20 cellular contexts compared by ENCODE assay signal in the genomic region with DNA sequence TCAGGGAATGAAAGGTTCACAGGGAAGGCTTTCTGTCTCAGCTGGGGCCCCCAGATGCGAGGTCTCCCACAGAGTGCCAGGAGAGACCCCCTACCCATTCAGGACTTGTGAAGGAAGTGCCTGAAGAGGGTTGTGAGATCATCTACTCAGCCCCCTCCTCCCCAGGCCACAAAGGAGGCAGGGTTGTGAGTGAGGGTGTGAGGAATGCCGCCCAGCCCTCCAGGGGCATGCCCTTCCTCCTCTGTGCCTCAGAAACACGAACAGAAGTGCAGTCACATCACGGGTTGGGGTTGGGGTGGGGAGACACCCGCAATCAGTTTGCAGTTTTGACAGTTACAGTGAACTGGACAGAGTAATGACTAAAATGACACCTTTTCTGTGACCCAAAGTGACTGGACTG. TPM values are rescaled to one million over a fixed set of nuclear protein-coding genes. Genes with fewer than 3 reads are reported as not detected.
DNase-seq lines count a peak whose midpoint lies in the region; ATAC-seq and TF ChIP-seq lines count a peak whose summit lies in the region.
"Had no signal": no experiment of that assay in that cellular context is flagged by ENCODE, and none has a peak within 500 bp of the region (broad histone marks: within the 10 kb centered on the region; RNA-seq: fewer than 3 reads in every experiment).

No MANE protein-coding gene starts in this region.

- no peaks in the 10 kb centered on the region for H3K9me3 Mint-ChIP-seq in activated T-cell treated with anti-CD3 and anti-CD28 coated beads, Interleukin-2, amount 50 U/mL, for 24 hours
- H3K9me3 Mint-ChIP-seq in chondrocyte (ENCODE audit: low read depth): no peaks in the 10 kb centered on the region

- H3K9ac ChIP-seq in HCT116 (ENCODE audit: low read length): no peak overlapping the region

- no peaks in the 10 kb centered on the region for H3K27me3 Mint-ChIP-seq in activated T-cell treated with anti-CD3 and anti-CD28 coated beads, Interleukin-2, amount 50 U/mL, for 24 hours
- H3K27me3 Mint-ChIP-seq in chondrocyte (ENCODE audit: low read depth): peaks cover 49% of the 10 kb centered on the region

- POLR2A ChIA-PET in HCT116 (lab: Charles Lee): no interaction called here

- no TSS peak for BruUV-seq in HCT116 (replicated peaks; lab: Mats Ljungman, UMichigan)

- peaks cover 7 to 27% of the 10 kb centered on the region in 2 experiments for H3K4me1 ChIP-seq in HCT116 (ENCODE audit: control insufficient read depth in 1 of 2, insufficient read depth in 2 of 2, low read length in 2 of 2)
- no peaks in the 10 kb centered on the region for H3K4me1 ChIP-seq in osteoblast (ENCODE audit: insufficient read depth, low read length)

- H4K20me1 ChIP-seq in HCT116 (ENCODE audit: insufficient read depth) (no peaks in the 10 kb centered on the region), osteoblast (ENCODE audit: insufficient read depth, low read length) (no peaks in the 10 kb centered on the region)

- no peak overlapping the region for H3K4me3 Mint-ChIP-seq in activated T-cell treated with anti-CD3 and anti-CD28 coated beads, Interleukin-2, amount 50 U/mL, for 24 hours
- no peak overlapping the region for H3K4me3 Mint-ChIP-seq in chondrocyte (ENCODE audit: unreplicated experiment)
- H3K4me3 Mint-ChIP-seq: CD14-positive monocyte had no signal

- H3K36me3 ChIP-seq in HCT116 (ENCODE audit: control insufficient read depth in 1 of 2, insufficient read depth in 2 of 2, low read length in 2 of 2) (no peaks in the 10 kb centered on the region), osteoblast (ENCODE audit: insufficient read depth, low read length) (no peaks in the 10 kb centered on the region)
- H3K36me3 ChIP-seq: cardiac muscle cell, esophagus muscularis mucosa, neutrophil had no signal

- RAD21 ChIA-PET in HCT116 (lab: Charles Lee; ENCODE audit: low non-redundant PET in 1 of 2, low total read pairs in 2 of 2, uncharacterized antibody in 2 of 2, unreplicated experiment in 2 of 2): no interaction called here

- DNase-seq in activated T-cell treated with anti-CD3 and anti-CD28 coated beads, Interleukin-2, amount 50 U/mL, for 24 hours: no peak
- DNase-seq in activated T-cell treated with anti-CD3 and anti-CD28 coated beads for 4 hours (no peak), HCT116 (ENCODE audit: low read depth, low spot score) (no peak), chondrocyte (ENCODE audit: low spot score) (peak; percentile 65), osteoblast (ENCODE audit: insufficient read length, low spot score, missing footprints) (peak; percentile 76), NCI-H774 (lab: John Stamatoyannopoulos, UW) (no peak), T1000 (lab: John Stamatoyannopoulos, UW) (no peak)
- DNase-seq: activated CD4-positive, alpha-beta T cell treated with anti-CD3 and anti-CD28 coated beads for 48 hours; activated T-cell treated with anti-CD3 and anti-CD28 coated beads, Interleukin-2, amount 50 U/mL, for 1 hour; NCI-H1694 treated with DMSO at 0.1 percent for 48 hours; NCI-H2227 treated with DMSO at 0.1 percent for 48 hours; NCI-H82 had no signal

- H3K9me2 ChIP-seq in HCT116 (ENCODE audit: insufficient read depth): no peaks in the 10 kb centered on the region

- H3K27me3 ChIP-seq in HCT116 (ENCODE audit: insufficient read depth, low read length) (no peaks in the 10 kb centered on the region), osteoblast (ENCODE audit: insufficient read depth, low read length) (peaks cover 46% of the 10 kb centered on the region)

- H3K4me3 ChIP-seq in HCT116 (replicated peaks in 1 of 2; ENCODE audit: low read depth in 1 of 2, low read length in 2 of 2) (no peak overlapping the region), osteoblast (ENCODE audit: insufficient read depth, low read length) (no peak overlapping the region)
- H3K4me3 ChIP-seq: cardiac muscle cell, esophagus muscularis mucosa, K562 had no signal

- no peaks in the 10 kb centered on the region for H3K9me3 ChIP-seq in HCT116 (ENCODE audit: control insufficient read depth in 1 of 2, insufficient read depth in 1 of 2, low read depth in 1 of 2, low read length in 2 of 2)
- no peaks in the 10 kb centered on the region for H3K9me3 ChIP-seq in osteoblast (ENCODE audit: low read depth, low read length)
- H3K9me3 ChIP-seq: esophagus muscularis mucosa, neutrophil had no signal

- peaks cover 82% of the 10 kb centered on the region for H3K4me1 Mint-ChIP-seq in activated T-cell treated with anti-CD3 and anti-CD28 coated beads, Interleukin-2, amount 50 U/mL, for 24 hours (ENCODE audit: low read depth)
- H3K4me1 Mint-ChIP-seq in chondrocyte (ENCODE audit: low read depth): peaks cover 11% of the 10 kb centered on the region

- ATAC-seq in HCT116 (no peak), GM18520 (IDR thresholded peaks at IDR 0.05; ENCODE audit: unreplicated experiment) (no peak)
- ATAC-seq: left lobe of liver had no signal

- no peak for TF ChIP-seq RAD21 in HCT116 (IDR thresholded peaks at IDR 0.05; ENCODE audit: low read depth)

- CTCF ChIA-PET in HCT116 (lab: Charles Lee): interaction anchor here (1.6 kb wide), 1 partner anchor 11 kb away, joined by 3 read pairs; no protein-coding TSS in a partner anchor

- intact Hi-C loops in HCT116 (cut with micrococcal nuclease): no loop called here

- TF ChIP-seq CTCF in HCT116 (IDR thresholded peaks at IDR 0.05 in 2 of 3, conservative IDR thresholded peaks at IDR 0.05 in 1 of 3; ENCODE audit: borderline replicate concordance in 1 of 3, insufficient read depth in 1 of 3, low read depth in 2 of 3, low read length in 2 of 3): no peak
- TF ChIP-seq CTCF in chondrocyte (IDR thresholded peaks at IDR 0.05): no peak
- TF ChIP-seq CTCF in osteoblast (IDR thresholded peaks at IDR 0.05; ENCODE audit: extremely low read depth, low read depth, low read length): no peak

- peak overlapping the region; percentile 59 for H3K27ac Mint-ChIP-seq in activated T-cell treated with anti-CD3 and anti-CD28 coated beads, Interleukin-2, amount 50 U/mL, for 24 hours
- H3K27ac Mint-ChIP-seq in chondrocyte (ENCODE audit: unreplicated experiment): no peak overlapping the region
- H3K27ac Mint-ChIP-seq: CD14-positive monocyte had no signal

- H3K36me3 Mint-ChIP-seq in activated T-cell treated with anti-CD3 and anti-CD28 coated beads, Interleukin-2, amount 50 U/mL, for 24 hours (ENCODE audit: low read depth): peaks cover 5% of the 10 kb centered on the region
- no peaks in the 10 kb centered on the region for H3K36me3 Mint-ChIP-seq in chondrocyte (ENCODE audit: low read depth)
- H3K36me3 Mint-ChIP-seq: CD14-positive monocyte had no signal

- no peak for TF ChIP-seq POLR2A in HCT116 (IDR thresholded peaks at IDR 0.05; ENCODE audit: borderline replicate concordance, extremely low read depth, insufficient read depth, insufficient read length)

- H3K4me2 ChIP-seq in HCT116 (ENCODE audit: low read length): peak overlapping the region; percentile 28; the same call in 1 of the 2 replicates
- H3K4me2 ChIP-seq in osteoblast (ENCODE audit: insufficient read depth, low read length): no peak overlapping the region

- H3K79me2 ChIP-seq in HCT116 (ENCODE audit: insufficient read depth, low read length): no peaks in the 10 kb centered on the region
- no peaks in the 10 kb centered on the region for H3K79me2 ChIP-seq in osteoblast (ENCODE audit: insufficient read depth, low read length)

- H3K27ac ChIP-seq in HCT116 (ENCODE audit: low read depth, low read length): no peak overlapping the region
- no peak overlapping the region for H3K27ac ChIP-seq in osteoblast (ENCODE audit: low read depth, low read length)
- H3K27ac ChIP-seq: cardiac muscle cell, esophagus muscularis mucosa, neutrophil had no signal

- H2AFZ ChIP-seq in HCT116 (ENCODE audit: low read depth, low read length, poor library complexity, severe bottlenecking) (no peak overlapping the region), osteoblast (ENCODE audit: low read length) (no peak overlapping the region)

TF ChIP-seq in HCT116, 20 proteins besides CTCF, POLR2A, EP300 and RAD21:
- no peak for TF ChIP-seq JUND (IDR thresholded peaks at IDR 0.05)
- TF ChIP-seq ELF1 (IDR thresholded peaks at IDR 0.05; ENCODE audit: borderline replicate concordance, low read depth): no peak
- TF ChIP-seq POLR2AphosphoS5 (IDR thresholded peaks at IDR 0.05; ENCODE audit: low read depth, low read length): no peak
- TF ChIP-seq, protein P1, sequence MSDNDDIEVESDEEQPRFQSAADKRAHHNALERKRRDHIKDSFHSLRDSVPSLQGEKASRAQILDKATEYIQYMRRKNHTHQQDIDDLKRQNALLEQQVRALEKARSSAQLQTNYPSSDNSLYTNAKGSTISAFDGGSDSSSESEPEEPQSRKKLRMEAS (IDR thresholded peaks at IDR 0.05): no peak
- TF ChIP-seq, protein P2, sequence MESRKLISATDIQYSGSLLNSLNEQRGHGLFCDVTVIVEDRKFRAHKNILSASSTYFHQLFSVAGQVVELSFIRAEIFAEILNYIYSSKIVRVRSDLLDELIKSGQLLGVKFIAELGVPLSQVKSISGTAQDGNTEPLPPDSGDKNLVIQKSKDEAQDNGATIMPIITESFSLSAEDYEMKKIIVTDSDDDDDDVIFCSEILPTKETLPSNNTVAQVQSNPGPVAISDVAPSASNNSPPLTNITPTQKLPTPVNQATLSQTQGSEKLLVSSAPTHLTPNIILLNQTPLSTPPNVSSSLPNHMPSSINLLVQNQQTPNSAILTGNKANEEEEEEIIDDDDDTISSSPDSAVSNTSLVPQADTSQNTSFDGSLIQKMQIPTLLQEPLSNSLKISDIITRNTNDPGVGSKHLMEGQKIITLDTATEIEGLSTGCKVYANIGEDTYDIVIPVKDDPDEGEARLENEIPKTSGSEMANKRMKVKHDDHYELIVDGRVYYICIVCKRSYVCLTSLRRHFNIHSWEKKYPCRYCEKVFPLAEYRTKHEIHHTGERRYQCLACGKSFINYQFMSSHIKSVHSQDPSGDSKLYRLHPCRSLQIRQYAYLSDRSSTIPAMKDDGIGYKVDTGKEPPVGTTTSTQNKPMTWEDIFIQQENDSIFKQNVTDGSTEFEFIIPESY (IDR thresholded peaks at IDR 0.05; ENCODE audit: extremely low read depth, insufficient replicate concordance, low read length): no peak
- no peak for TF ChIP-seq ZNF274 (IDR thresholded peaks at IDR 0.05; ENCODE audit: low read depth, low read length)
- TF ChIP-seq, protein P3, sequence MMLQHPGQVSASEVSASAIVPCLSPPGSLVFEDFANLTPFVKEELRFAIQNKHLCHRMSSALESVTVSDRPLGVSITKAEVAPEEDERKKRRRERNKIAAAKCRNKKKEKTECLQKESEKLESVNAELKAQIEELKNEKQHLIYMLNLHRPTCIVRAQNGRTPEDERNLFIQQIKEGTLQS (IDR thresholded peaks at IDR 0.05): no peak
- no peak for TF ChIP-seq SRF (IDR thresholded peaks at IDR 0.05; ENCODE audit: low read depth)
- no peak for TF ChIP-seq CEBPB (IDR thresholded peaks at IDR 0.05; ENCODE audit: low read depth)
TF ChIP-seq in HCT116: peak in this region for 0.

RNA-seq across cellular contexts. Expression of a gene that starts 5.0 kb away (rescaled TPM):
- total RNA-seq in HCT116 (2021; ENCODE audit: unreplicated experiment) (not detected), chondrocyte (not detected in 3 replicates), osteoblast (not detected in 2 replicates)
- polyA plus RNA-seq in HCT116 (2012): not detected in 2 replicates
- total RNA-seq: cardiac muscle cell, K562, RPMI7951 had no signal
- polyA plus RNA-seq: cardiac muscle cell, K562 had no signal

Comparison
In these comparisons a context has a peak if more than half of its experiments do, and no peak if none do; other contexts are left out.
1. DNase-seq: peak in chondrocyte (single experiment) and osteoblast (single experiment); none in activated T-cell treated with anti-CD3 and anti-CD28 coated beads, Interleukin-2, amount 50 U/mL, for 24 hours (single experiment), activated T-cell treated with anti-CD3 and anti-CD28 coated beads for 4 hours (single experiment), HCT116 (single experiment), NCI-H774 (single experiment) and T1000 (single experiment).